ENCODE assay signal across 8 cellular contexts in the genomic region with DNA sequence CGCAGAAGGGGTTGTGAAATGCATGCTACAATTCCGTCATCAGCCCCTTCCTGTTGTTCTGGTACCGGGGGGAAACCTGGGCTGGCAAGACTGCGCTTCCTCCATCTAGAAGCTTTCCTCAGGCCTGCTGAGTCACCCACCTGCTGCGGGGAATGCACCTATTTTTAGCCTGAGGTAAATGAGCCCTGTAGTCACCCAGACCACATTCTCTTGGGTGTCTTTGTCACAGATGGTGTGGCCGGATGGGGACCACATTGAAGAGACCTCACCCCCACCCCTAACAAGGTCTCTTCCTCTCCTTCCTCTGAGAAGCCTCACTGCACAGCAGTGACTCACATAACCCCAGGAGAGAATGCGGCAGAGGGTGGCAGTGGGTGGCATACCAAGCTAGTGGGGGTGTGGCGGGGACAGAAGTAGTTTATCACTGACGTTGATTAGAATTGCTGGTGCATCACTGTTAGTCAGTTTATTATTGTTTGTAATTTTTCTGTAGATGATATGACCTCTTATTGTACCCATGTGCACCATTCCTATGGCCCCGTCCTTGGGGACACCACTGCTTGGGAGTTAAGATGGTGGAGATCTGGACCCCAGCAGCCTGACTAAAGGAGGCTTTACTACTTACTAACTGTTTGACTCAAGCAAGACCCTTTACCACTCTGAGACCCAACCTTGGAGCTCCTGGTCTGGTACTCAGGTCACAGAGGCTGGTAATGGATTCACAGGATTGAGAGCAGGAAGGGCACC.
DNase-seq lines count a peak whose midpoint lies in the region; ATAC-seq and TF ChIP-seq lines count a peak whose summit lies in the region.

No MANE protein-coding gene starts in this region.

- TF ChIP-seq CTCF in brain microvascular endothelial cell (IDR thresholded peaks at IDR 0.05; ENCODE audit: low read depth, low read length, missing control alignments) (no peak), psoas muscle (IDR thresholded peaks at IDR 0.05) (no peak)

- H3K27me3 ChIP-seq in brain microvascular endothelial cell (replicated peaks) (no peaks in the 10 kb centered on the region), psoas muscle (ENCODE audit: insufficient read depth in 3 of 3, low read length in 2 of 3) (no peaks in the 10 kb centered on the region)

- in situ Hi-C loops in ACHN (cut with HindIII; ENCODE audit: low pct_ligation_motif_present, low pct_unique_long_range_greater_than_20kb, low sequenced_read_pairs) = no loop called here
- in situ Hi-C loops in brain microvascular endothelial cell (cut with HindIII; ENCODE audit: low pct_ligation_motif_present, low sequenced_read_pairs) = no loop called here

- H3K27ac ChIP-seq in brain microvascular endothelial cell (peak overlapping the region; percentile 62), psoas muscle (no peak overlapping the region)

- peak; percentile 83 for ATAC-seq in GM19328 (IDR thresholded peaks at IDR 0.05; ENCODE audit: unreplicated experiment)
- peak; percentile 88 for ATAC-seq in HG03432 (IDR thresholded peaks at IDR 0.05; ENCODE audit: unreplicated experiment)
- ATAC-seq in psoas muscle = peak in 3 of 4 donors; percentile 28 to 41 (median 40)

- no peaks in the 10 kb centered on the region for H3K4me1 ChIP-seq in psoas muscle

- H3K36me3 ChIP-seq in brain microvascular endothelial cell (replicated peaks) = no peaks in the 10 kb centered on the region
- H3K36me3 ChIP-seq in psoas muscle (ENCODE audit: insufficient read depth in 1 of 2, low read depth in 1 of 2) = no peaks in the 10 kb centered on the region

- H3K4me3 ChIP-seq in brain microvascular endothelial cell (ENCODE audit: low read depth, low read length) (no peak overlapping the region), psoas muscle (no peak overlapping the region)

- intact Hi-C loops in psoas muscle (cut with DNase I) = no loop called here

- 81 to 85% (median 85%) methylated on average over 10 of the region's 10 CpGs for WGBS in psoas muscle, 3 donors

- no peaks in the 10 kb centered on the region for H3K9me3 ChIP-seq in psoas muscle

- peak; percentile 90 for DNase-seq in ACHN
- DNase-seq in T-helper 22 cell (ENCODE audit: low read depth) = peak; percentile 91
- peak; percentile 40 for DNase-seq in brain microvascular endothelial cell
- DNase-seq in psoas muscle = no peak
- DNase-seq in NCI-H526 (lab: John Stamatoyannopoulos, UW) = no peak
- DNase-seq in NCI-H774 (lab: John Stamatoyannopoulos, UW) = no peak

Comparison
In these comparisons a context has a peak if more than half of its experiments do, and no peak if none do; other contexts are left out.
1. DNase-seq: peak in ACHN (single experiment), T-helper 22 cell (single experiment) and brain microvascular endothelial cell (single experiment); none in psoas muscle (0 of 2), NCI-H526 (0 of 2) and NCI-H774 (single experiment).
2. Peak in every context shown above with its lines, with median percentiles within 50 percentile points of each other: ATAC-seq.